1 cellular context compared by ENCODE assay signal in the genomic region with DNA sequence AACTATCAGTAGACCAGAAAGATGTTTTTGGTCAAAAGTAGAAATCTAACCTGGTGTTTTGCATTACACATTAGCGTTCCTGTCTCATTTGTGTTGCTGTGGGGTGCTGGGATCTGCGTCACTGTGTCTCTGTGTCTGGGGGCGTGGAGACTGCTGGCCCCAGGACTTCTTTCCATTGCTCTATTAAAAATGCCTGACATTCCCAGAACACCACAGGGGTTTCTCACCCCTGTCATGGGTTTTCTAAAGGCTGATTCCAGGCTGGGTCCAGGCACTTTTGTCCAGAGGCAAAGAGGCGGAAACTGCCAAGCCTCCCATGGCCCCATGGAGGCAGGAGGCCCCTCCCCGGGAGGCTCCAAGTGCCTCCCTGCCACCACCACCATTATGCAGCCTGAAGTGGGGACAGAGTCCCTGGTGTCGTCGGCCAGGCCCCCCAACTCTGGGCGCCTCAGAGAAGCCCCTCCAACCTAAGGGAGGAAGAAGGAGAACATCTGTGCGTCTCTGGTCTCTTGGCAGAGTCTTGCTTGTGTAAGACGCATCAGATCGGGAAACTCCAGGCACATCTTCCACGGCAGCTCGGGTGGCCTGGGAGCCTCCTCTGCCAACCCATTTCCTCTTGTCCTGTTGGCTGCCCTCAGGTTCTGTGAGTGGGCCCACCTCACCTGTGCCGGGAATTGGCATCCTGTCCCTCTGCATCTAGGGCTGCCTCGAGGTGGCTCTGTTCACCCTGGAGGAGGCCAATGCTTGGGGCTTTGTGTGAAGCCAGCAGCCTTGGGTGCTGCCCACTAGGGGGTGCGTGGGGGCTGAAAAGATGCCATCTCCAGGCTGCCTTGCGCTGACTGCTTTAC.
A peak's percentile ranks its signal among the peaks of the same experiment; 100 is the strongest.
TF ChIP-seq lines count a peak whose summit lies in the region.

No MANE protein-coding gene starts in this region.

TF ChIP-seq in A549, 52 proteins besides CTCF, POLR2A, EP300 and RAD21:
- peak; percentile 39; the same call in 1 of the 3 replicates for TF ChIP-seq SMC3 (IDR thresholded peaks at IDR 0.05)
- TF ChIP-seq, protein P1, sequence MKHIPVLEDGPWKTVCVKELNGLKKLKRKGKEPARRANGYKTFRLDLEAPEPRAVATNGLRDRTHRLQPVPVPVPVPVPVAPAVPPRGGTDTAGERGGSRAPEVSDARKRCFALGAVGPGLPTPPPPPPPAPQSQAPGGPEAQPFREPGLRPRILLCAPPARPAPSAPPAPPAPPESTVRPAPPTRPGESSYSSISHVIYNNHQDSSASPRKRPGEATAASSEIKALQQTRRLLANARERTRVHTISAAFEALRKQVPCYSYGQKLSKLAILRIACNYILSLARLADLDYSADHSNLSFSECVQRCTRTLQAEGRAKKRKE (CRISPR knock-in tag; IDR thresholded peaks at IDR 0.05; ENCODE audit: low read depth): no peak
